In the genomic region with DNA sequence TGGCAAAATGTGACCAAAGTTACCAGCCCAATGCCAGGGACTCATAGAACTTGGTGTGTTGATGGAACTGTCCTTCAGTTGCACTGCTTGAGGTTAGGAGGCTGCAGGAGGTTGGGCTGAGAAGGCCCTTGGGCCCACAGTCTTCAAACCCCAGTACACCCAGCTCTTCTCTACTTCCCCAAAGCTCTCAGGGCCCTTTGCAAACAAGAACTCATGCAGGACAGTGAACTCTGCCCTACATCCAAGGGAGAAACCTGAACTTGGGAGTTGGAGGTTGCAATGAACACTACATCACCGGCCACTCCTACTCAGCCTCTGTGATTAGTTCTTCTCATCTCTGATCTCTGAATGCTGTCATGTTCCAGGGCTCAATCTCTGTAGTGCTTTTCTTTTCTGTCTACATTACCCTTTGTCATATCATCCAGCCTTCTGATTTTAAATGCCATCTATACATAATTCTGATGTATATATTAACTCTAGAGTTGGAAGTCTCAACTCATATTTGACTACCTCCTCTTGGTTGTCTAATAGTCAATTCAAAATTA, we compare ENCODE assay signal across 2 cellular contexts.
TF ChIP-seq lines count a peak whose summit lies in the region.

No MANE protein-coding gene starts in this region.

TF ChIP-seq in HepG2, 621 proteins besides CTCF, POLR2A, EP300 and RAD21 (continued from another document):
- TF ChIP-seq, protein P1, sequence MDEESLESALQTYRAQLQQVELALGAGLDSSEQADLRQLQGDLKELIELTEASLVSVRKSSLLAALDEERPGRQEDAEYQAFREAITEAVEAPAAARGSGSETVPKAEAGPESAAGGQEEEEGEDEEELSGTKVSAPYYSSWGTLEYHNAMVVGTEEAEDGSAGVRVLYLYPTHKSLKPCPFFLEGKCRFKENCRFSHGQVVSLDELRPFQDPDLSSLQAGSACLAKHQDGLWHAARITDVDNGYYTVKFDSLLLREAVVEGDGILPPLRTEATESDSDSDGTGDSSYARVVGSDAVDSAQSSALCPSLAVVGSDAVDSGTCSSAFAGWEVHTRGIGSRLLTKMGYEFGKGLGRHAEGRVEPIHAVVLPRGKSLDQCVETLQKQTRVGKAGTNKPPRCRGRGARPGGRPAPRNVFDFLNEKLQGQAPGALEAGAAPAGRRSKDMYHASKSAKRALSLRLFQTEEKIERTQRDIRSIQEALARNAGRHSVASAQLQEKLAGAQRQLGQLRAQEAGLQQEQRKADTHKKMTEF (CRISPR knock-in tag; IDR thresholded peaks at IDR 0.05), result no peak
- TF ChIP-seq ZNF143 (CRISPR knock-in tag; IDR thresholded peaks at IDR 0.05) (no peak), SMAD3 (CRISPR knock-in tag; IDR thresholded peaks at IDR 0.05) (no peak), AGO1 (IDR thresholded peaks at IDR 0.05; ENCODE audit: low read depth, low read length, poor library complexity, severe bottlenecking) (no peak), YY1 (IDR thresholded peaks at IDR 0.05; ENCODE audit: insufficient read depth, insufficient replicate concordance, low read depth, low read length) (no peak), IRF2 (CRISPR knock-in tag; IDR thresholded peaks at IDR 0.05) (no peak), MEIS1 (CRISPR knock-in tag; IDR thresholded peaks at IDR 0.05; ENCODE audit: borderline replicate concordance) (no peak), HOXA7 (CRISPR knock-in tag; IDR thresholded peaks at IDR 0.05) (no peak), HES4 (CRISPR knock-in tag; IDR thresholded peaks at IDR 0.05; ENCODE audit: borderline replicate concordance) (no peak), SP1 (IDR thresholded peaks at IDR 0.05) (no peak), SP1 (CRISPR knock-in tag; IDR thresholded peaks at IDR 0.05) (no peak), NFIB (CRISPR knock-in tag; IDR thresholded peaks at IDR 0.05; ENCODE audit: borderline replicate concordance) (no peak), ZNF510 (CRISPR knock-in tag; IDR thresholded peaks at IDR 0.05; ENCODE audit: low read depth) (no peak), ZNF839 (CRISPR knock-in tag; IDR thresholded peaks at IDR 0.05; ENCODE audit: borderline replicate concordance) (no peak)
- TF ChIP-seq, protein P2, sequence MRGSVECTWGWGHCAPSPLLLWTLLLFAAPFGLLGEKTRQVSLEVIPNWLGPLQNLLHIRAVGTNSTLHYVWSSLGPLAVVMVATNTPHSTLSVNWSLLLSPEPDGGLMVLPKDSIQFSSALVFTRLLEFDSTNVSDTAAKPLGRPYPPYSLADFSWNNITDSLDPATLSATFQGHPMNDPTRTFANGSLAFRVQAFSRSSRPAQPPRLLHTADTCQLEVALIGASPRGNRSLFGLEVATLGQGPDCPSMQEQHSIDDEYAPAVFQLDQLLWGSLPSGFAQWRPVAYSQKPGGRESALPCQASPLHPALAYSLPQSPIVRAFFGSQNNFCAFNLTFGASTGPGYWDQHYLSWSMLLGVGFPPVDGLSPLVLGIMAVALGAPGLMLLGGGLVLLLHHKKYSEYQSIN (CRISPR knock-in tag; IDR thresholded peaks at IDR 0.05; ENCODE audit: borderline replicate concordance), result no peak
- TF ChIP-seq, protein P3, sequence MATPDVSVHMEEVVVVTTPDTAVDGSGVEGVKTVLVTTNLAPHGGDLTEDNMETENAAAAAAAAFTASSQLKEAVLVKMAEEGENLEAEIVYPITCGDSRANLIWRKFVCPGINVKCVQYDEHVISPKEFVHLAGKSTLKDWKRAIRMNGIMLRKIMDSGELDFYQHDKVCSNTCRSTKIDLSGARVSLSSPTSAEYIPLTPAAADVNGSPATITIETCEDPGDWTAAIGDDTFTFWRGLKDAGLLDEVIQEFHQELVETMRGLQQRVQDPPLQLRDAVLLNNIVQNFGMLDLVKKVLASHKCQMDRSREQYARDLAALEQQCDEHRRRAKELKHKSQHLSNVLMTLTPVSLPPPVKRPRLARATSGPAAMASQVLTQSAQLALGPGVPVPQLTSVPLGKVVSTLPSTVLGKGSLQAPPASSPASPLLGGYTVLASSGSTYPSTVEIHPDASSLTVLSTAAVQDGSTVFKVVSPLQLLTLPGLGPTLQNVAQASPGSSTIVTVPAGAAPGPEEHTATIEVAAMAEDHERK (CRISPR knock-in tag; IDR thresholded peaks at IDR 0.05; ENCODE audit: low read depth), result no peak
- TF ChIP-seq, protein P4, sequence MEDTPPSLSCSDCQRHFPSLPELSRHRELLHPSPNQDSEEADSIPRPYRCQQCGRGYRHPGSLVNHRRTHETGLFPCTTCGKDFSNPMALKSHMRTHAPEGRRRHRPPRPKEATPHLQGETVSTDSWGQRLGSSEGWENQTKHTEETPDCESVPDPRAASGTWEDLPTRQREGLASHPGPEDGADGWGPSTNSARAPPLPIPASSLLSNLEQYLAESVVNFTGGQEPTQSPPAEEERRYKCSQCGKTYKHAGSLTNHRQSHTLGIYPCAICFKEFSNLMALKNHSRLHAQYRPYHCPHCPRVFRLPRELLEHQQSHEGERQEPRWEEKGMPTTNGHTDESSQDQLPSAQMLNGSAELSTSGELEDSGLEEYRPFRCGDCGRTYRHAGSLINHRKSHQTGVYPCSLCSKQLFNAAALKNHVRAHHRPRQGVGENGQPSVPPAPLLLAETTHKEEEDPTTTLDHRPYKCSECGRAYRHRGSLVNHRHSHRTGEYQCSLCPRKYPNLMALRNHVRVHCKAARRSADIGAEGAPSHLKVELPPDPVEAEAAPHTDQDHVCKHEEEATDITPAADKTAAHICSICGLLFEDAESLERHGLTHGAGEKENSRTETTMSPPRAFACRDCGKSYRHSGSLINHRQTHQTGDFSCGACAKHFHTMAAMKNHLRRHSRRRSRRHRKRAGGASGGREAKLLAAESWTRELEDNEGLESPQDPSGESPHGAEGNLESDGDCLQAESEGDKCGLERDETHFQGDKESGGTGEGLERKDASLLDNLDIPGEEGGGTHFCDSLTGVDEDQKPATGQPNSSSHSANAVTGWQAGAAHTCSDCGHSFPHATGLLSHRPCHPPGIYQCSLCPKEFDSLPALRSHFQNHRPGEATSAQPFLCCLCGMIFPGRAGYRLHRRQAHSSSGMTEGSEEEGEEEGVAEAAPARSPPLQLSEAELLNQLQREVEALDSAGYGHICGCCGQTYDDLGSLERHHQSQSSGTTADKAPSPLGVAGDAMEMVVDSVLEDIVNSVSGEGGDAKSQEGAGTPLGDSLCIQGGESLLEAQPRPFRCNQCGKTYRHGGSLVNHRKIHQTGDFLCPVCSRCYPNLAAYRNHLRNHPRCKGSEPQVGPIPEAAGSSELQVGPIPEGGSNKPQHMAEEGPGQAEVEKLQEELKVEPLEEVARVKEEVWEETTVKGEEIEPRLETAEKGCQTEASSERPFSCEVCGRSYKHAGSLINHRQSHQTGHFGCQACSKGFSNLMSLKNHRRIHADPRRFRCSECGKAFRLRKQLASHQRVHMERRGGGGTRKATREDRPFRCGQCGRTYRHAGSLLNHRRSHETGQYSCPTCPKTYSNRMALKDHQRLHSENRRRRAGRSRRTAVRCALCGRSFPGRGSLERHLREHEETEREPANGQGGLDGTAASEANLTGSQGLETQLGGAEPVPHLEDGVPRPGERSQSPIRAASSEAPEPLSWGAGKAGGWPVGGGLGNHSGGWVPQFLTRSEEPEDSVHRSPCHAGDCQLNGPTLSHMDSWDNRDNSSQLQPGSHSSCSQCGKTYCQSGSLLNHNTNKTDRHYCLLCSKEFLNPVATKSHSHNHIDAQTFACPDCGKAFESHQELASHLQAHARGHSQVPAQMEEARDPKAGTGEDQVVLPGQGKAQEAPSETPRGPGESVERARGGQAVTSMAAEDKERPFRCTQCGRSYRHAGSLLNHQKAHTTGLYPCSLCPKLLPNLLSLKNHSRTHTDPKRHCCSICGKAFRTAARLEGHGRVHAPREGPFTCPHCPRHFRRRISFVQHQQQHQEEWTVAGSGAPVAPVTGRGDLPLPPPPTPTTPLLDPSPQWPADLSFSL (CRISPR knock-in tag; IDR thresholded peaks at IDR 0.05), result no peak

TF ChIP-seq in WTC11, 78 proteins besides CTCF, POLR2A, EP300 and RAD21 (continued from another document):
- TF ChIP-seq, protein P5, sequence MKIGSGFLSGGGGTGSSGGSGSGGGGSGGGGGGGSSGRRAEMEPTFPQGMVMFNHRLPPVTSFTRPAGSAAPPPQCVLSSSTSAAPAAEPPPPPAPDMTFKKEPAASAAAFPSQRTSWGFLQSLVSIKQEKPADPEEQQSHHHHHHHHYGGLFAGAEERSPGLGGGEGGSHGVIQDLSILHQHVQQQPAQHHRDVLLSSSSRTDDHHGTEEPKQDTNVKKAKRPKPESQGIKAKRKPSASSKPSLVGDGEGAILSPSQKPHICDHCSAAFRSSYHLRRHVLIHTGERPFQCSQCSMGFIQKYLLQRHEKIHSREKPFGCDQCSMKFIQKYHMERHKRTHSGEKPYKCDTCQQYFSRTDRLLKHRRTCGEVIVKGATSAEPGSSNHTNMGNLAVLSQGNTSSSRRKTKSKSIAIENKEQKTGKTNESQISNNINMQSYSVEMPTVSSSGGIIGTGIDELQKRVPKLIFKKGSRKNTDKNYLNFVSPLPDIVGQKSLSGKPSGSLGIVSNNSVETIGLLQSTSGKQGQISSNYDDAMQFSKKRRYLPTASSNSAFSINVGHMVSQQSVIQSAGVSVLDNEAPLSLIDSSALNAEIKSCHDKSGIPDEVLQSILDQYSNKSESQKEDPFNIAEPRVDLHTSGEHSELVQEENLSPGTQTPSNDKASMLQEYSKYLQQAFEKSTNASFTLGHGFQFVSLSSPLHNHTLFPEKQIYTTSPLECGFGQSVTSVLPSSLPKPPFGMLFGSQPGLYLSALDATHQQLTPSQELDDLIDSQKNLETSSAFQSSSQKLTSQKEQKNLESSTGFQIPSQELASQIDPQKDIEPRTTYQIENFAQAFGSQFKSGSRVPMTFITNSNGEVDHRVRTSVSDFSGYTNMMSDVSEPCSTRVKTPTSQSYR (CRISPR knock-in tag; IDR thresholded peaks at IDR 0.05), result no peak
- TF ChIP-seq, protein P6, sequence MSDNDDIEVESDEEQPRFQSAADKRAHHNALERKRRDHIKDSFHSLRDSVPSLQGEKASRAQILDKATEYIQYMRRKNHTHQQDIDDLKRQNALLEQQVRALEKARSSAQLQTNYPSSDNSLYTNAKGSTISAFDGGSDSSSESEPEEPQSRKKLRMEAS (CRISPR knock-in tag; IDR thresholded peaks at IDR 0.05), result no peak
- TF ChIP-seq, protein P7, sequence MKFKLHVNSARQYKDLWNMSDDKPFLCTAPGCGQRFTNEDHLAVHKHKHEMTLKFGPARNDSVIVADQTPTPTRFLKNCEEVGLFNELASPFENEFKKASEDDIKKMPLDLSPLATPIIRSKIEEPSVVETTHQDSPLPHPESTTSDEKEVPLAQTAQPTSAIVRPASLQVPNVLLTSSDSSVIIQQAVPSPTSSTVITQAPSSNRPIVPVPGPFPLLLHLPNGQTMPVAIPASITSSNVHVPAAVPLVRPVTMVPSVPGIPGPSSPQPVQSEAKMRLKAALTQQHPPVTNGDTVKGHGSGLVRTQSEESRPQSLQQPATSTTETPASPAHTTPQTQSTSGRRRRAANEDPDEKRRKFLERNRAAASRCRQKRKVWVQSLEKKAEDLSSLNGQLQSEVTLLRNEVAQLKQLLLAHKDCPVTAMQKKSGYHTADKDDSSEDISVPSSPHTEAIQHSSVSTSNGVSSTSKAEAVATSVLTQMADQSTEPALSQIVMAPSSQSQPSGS (CRISPR knock-in tag; IDR thresholded peaks at IDR 0.05; ENCODE audit: borderline replicate concordance, low read depth), result no peak
- TF ChIP-seq MXD4 (CRISPR knock-in tag; IDR thresholded peaks at IDR 0.05; ENCODE audit: borderline replicate concordance), result no peak
- no peak for TF ChIP-seq SOX15 (CRISPR knock-in tag; IDR thresholded peaks at IDR 0.05)
- TF ChIP-seq, protein P8, sequence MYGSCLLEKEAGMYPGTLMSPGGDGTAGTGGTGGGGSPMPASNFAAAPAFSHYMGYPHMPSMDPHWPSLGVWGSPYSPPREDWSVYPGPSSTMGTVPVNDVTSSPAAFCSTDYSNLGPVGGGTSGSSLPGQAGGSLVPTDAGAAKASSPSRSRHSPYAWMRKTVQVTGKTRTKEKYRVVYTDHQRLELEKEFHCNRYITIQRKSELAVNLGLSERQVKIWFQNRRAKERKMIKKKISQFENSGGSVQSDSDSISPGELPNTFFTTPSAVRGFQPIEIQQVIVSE (CRISPR knock-in tag; IDR thresholded peaks at IDR 0.05; ENCODE audit: borderline replicate concordance), result no peak
- no peak for TF ChIP-seq ESRRA (CRISPR knock-in tag; IDR thresholded peaks at IDR 0.05; ENCODE audit: borderline replicate concordance)
- no peak for TF ChIP-seq ZNF138 (CRISPR knock-in tag; conservative IDR thresholded peaks at IDR 0.05)
- TF ChIP-seq, protein P9, sequence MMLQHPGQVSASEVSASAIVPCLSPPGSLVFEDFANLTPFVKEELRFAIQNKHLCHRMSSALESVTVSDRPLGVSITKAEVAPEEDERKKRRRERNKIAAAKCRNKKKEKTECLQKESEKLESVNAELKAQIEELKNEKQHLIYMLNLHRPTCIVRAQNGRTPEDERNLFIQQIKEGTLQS (CRISPR knock-in tag; conservative IDR thresholded peaks at IDR 0.05), result no peak
- TF ChIP-seq NR3C1 (CRISPR knock-in tag; conservative IDR thresholded peaks at IDR 0.05; ENCODE audit: low read depth), result no peak
- TF ChIP-seq RORB (CRISPR knock-in tag; IDR thresholded peaks at IDR 0.05), result no peak
- TF ChIP-seq, protein P10, sequence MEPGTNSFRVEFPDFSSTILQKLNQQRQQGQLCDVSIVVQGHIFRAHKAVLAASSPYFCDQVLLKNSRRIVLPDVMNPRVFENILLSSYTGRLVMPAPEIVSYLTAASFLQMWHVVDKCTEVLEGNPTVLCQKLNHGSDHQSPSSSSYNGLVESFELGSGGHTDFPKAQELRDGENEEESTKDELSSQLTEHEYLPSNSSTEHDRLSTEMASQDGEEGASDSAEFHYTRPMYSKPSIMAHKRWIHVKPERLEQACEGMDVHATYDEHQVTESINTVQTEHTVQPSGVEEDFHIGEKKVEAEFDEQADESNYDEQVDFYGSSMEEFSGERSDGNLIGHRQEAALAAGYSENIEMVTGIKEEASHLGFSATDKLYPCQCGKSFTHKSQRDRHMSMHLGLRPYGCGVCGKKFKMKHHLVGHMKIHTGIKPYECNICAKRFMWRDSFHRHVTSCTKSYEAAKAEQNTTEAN (CRISPR knock-in tag; IDR thresholded peaks at IDR 0.05), result no peak
- TF ChIP-seq, protein P11, sequence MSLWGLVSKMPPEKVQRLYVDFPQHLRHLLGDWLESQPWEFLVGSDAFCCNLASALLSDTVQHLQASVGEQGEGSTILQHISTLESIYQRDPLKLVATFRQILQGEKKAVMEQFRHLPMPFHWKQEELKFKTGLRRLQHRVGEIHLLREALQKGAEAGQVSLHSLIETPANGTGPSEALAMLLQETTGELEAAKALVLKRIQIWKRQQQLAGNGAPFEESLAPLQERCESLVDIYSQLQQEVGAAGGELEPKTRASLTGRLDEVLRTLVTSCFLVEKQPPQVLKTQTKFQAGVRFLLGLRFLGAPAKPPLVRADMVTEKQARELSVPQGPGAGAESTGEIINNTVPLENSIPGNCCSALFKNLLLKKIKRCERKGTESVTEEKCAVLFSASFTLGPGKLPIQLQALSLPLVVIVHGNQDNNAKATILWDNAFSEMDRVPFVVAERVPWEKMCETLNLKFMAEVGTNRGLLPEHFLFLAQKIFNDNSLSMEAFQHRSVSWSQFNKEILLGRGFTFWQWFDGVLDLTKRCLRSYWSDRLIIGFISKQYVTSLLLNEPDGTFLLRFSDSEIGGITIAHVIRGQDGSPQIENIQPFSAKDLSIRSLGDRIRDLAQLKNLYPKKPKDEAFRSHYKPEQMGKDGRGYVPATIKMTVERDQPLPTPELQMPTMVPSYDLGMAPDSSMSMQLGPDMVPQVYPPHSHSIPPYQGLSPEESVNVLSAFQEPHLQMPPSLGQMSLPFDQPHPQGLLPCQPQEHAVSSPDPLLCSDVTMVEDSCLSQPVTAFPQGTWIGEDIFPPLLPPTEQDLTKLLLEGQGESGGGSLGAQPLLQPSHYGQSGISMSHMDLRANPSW (CRISPR knock-in tag; conservative IDR thresholded peaks at IDR 0.05; ENCODE audit: low read depth), result no peak
